In the genomic region with DNA sequence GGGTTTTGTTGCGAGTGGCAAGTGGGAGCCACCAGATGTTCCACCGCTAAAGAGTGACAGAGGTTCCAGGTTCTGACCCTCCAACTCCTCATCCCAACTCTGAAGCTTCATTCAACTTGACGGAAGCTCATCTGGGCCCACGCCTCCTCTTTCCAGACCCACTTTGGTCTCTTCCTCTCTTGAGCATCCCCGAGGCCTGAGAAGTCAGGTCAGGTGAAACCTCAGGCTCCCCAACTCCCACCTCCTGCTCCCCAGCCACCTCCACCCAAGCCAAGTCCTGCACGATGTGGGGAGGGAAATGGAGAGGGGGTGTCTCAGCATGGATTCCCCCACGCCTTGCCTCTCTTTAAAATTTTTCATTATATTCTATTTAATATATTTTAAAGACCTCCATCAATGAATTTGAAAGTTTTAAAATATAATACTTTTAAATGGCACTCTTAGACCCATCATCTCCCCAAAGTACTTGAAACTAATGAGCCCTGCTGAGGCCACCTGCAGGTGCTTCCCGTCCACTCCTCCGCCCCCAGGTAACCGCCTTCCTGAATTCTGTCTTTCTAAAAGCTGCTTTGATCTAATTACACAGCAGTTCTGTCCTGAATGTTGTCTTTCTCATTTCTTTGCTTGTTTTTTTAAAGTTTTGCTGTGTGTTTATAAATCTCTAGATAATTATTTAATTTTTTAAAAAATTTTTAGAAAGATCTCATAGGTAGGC, we compare ENCODE assay signal across 21 cellular contexts.
A peak's percentile ranks its signal among the peaks of the same experiment; 100 is the strongest.
DNase-seq lines count a peak whose midpoint lies in the region; TF ChIP-seq lines count a peak whose summit lies in the region.
"Had no signal": no experiment of that assay in that cellular context is flagged by ENCODE, and none has a peak within 500 bp of the region (broad histone marks: within the 10 kb centered on the region; RNA-seq: fewer than 3 reads in every experiment).

No MANE protein-coding gene starts in this region.

- TF ChIP-seq CTCF in OCI-LY7 (conservative IDR thresholded peaks at IDR 0.05; ENCODE audit: low read length), result no peak

- no peak overlapping the region for H3K4me2 ChIP-seq in OCI-LY7 (ENCODE audit: low read length)
- H3K4me2 ChIP-seq: PC-9 had no signal

- no peaks in the 10 kb centered on the region for H3K4me1 ChIP-seq in OCI-LY7 (ENCODE audit: insufficient read depth, low read length, poor library complexity, severe bottlenecking)

- no TSS peak for BruUV-seq in OCI-LY7 (replicated peaks; lab: Mats Ljungman, UMichigan)

- H3K9me3 ChIP-seq in OCI-LY7 (ENCODE audit: low read length), result no peaks in the 10 kb centered on the region

- POLR2A ChIA-PET in OCI-LY7 (lab: Charles Lee), result interaction anchor here (0.8 kb wide), 1 partner anchor 9 kb away, joined by 3 read pairs; no protein-coding TSS in a partner anchor

- no peaks in the 10 kb centered on the region for H3K79me2 ChIP-seq in OCI-LY7 (ENCODE audit: insufficient read depth, low read depth, low read length)

- H3K4me3 ChIP-seq in OCI-LY7 (ENCODE audit: low read depth, low read length, poor library complexity, severe bottlenecking), result no peak overlapping the region
- H3K4me3 ChIP-seq: PC-9 had no signal

- CTCF ChIA-PET in OCI-LY7 (lab: Charles Lee; ENCODE audit: unreplicated experiment), result no interaction called here

- H3K27ac ChIP-seq in OCI-LY7 (ENCODE audit: low read depth, low read length, poor library complexity, severe bottlenecking), result no peak overlapping the region
- H3K27ac ChIP-seq: HL-60, PC-9, RWPE1 had no signal

- intact Hi-C loops in OCI-LY7 (cut with micrococcal nuclease; ENCODE audit: unreplicated experiment), result no loop called here

- no peak overlapping the region for H2AFZ ChIP-seq in OCI-LY7 (ENCODE audit: low read length)
- H2AFZ ChIP-seq: PC-9 had no signal

- peak; percentile 40 for DNase-seq in NCI-H2107 treated with DMSO at 0.1 percent for 48 hours (lab: John Stamatoyannopoulos, UW; ENCODE audit: unreplicated experiment)
- DNase-seq in NCI-H2107 (lab: John Stamatoyannopoulos, UW), result no peak
- peak; percentile 28 for DNase-seq in NCI-H1105 treated with DMSO at 0.1 percent for 48 hours (lab: John Stamatoyannopoulos, UW)
- DNase-seq in RPMI8226, result peak; percentile 83
- no peak for DNase-seq in OCI-LY7 (ENCODE audit: low spot score)
- no peak for DNase-seq in islet precursor cell
- DNase-seq in NCI-H748 (lab: John Stamatoyannopoulos, UW; ENCODE audit: unreplicated experiment), result no peak
- DNase-seq: 8988T; ACHN; Calu3; H7; NCI-H1092; NCI-H2029; NCI-H446; NCI-H526 treated with DMSO at 0.1 percent for 48 hours; NK-92 treated with Interleukin-12 subunit alpha and Interleukin-12 subunit beta, amount 100 ng/mL, for 24 hours; PC-9; SHP77; T-helper 1 cell had no signal

- H3K9me2 ChIP-seq in OCI-LY7 (ENCODE audit: insufficient read depth, low read length), result no peaks in the 10 kb centered on the region

- H3K36me3 ChIP-seq in OCI-LY7 (ENCODE audit: insufficient read depth, low read length), result no peaks in the 10 kb centered on the region

- H4K20me1 ChIP-seq in OCI-LY7 (ENCODE audit: insufficient read depth, low read length), result no peaks in the 10 kb centered on the region

Comparison
In these comparisons a context has a peak if more than half of its experiments do, and no peak if none do; other contexts are left out.
1. DNase-seq: peak in NCI-H2107 treated with DMSO at 0.1 percent for 48 hours (single experiment), NCI-H1105 treated with DMSO at 0.1 percent for 48 hours (single experiment) and RPMI8226 (single experiment); none in NCI-H2107 (single experiment), OCI-LY7 (single experiment), islet precursor cell (single experiment) and NCI-H748 (single experiment).